16 cellular contexts compared by ENCODE assay signal in genomic region chrX:109740076-109740809, GRCh38. TPM values are rescaled to one million over a fixed set of nuclear protein-coding genes. Genes with fewer than 3 reads are reported as not detected.
DNase-seq lines count a peak whose midpoint lies in the region; ATAC-seq and TF ChIP-seq lines count a peak whose summit lies in the region.
"Had no signal": no experiment of that assay in that cellular context is flagged by ENCODE, and none has a peak within 500 bp of the region (broad histone marks: within the 10 kb centered on the region; RNA-seq: fewer than 3 reads in every experiment).

No MANE protein-coding gene starts in this region.

- peak in 1 of 2 experiments; percentile 75 for DNase-seq in HL-60 (ENCODE audit: low read depth in 1 of 2, low spot score in 1 of 2)
- peak; percentile 55 for DNase-seq in SKM-1 treated with dmso at 0.1 percent for 144 hours (lab: John Stamatoyannopoulos, UW; ENCODE audit: unreplicated experiment)
- peak; percentile 91 for DNase-seq in fibroblast of villous mesenchyme (ENCODE audit: low read depth)
- DNase-seq in gastrocnemius medialis = peak; percentile 7 to 56
- no peak for DNase-seq in SW 1271 (lab: John Stamatoyannopoulos, UW)
- no peak for DNase-seq in activated CD4-positive, CD25-positive, alpha-beta regulatory T cell (lab: John Stamatoyannopoulos, UW)
- no peak for DNase-seq in SW480 (ENCODE audit: low spot score)
- DNase-seq: activated CD4-positive, alpha-beta T cell treated with anti-CD3 and anti-CD28 coated beads, Interleukin-2, amount 10 ng/mL, durations not matched to agents 7 days and 5 days; CD8-positive, alpha-beta memory T cell; NCI-H1048; NCI-H524; substantia nigra had no signal

- H3K27me3 ChIP-seq in HL-60 (ENCODE audit: insufficient read depth, poor library complexity, severe bottlenecking) (no peaks in the 10 kb centered on the region), gastrocnemius medialis (no peaks in the 10 kb centered on the region)

- in situ Hi-C loops in gastrocnemius medialis (cut with MboI; ENCODE audit: low sequenced_read_pairs in 4 of 4) = no loop called here

- no peak overlapping the region for H3K4me3 ChIP-seq in HL-60 (replicated peaks; ENCODE audit: insufficient read depth, low read length)
- no peak overlapping the region for H3K4me3 ChIP-seq in fibroblast of villous mesenchyme (ENCODE audit: low read depth, low read length)
- H3K4me3 ChIP-seq in gastrocnemius medialis = no peak overlapping the region
- H3K4me3 ChIP-seq: breast epithelium, GM23338 had no signal

- H3K27ac ChIP-seq in HL-60 (replicated peaks) (peak overlapping the region; percentile 24), gastrocnemius medialis (peak overlapping the region in 3 of 4 donors; percentile 65 to 70 (median 67))

- intact Hi-C loops in gastrocnemius medialis (cut with DNase I; ENCODE audit: low total_unique reads) = no loop called here

- ATAC-seq in gastrocnemius medialis (peak; percentile 87 to 91), GM19035 (IDR thresholded peaks at IDR 0.05; ENCODE audit: unreplicated experiment) (no peak)
- ATAC-seq: GM23338, SK-N-SH treated with all-trans-retinoic acid at 6 μM for 48 hours had no signal

- H3K36me3 ChIP-seq in gastrocnemius medialis = no peaks in the 10 kb centered on the region
- H3K36me3 ChIP-seq: breast epithelium had no signal

- no peak for TF ChIP-seq POLR2A in gastrocnemius medialis (IDR thresholded peaks at IDR 0.05)

- no peaks in the 10 kb centered on the region for H3K9me3 ChIP-seq in gastrocnemius medialis
- H3K9me3 ChIP-seq: breast epithelium had no signal

- TF ChIP-seq CTCF in HL-60 (IDR thresholded peaks at IDR 0.05; ENCODE audit: insufficient read depth, low read length) (no peak), fibroblast of villous mesenchyme (IDR thresholded peaks at IDR 0.05; ENCODE audit: insufficient read depth, low read depth, low read length) (no peak), gastrocnemius medialis (IDR thresholded peaks at IDR 0.05 in 4 of 5, conservative IDR thresholded peaks at IDR 0.05 in 1 of 5) (no peak)

- no peaks in the 10 kb centered on the region for H3K4me1 ChIP-seq in gastrocnemius medialis
- H3K4me1 ChIP-seq: breast epithelium had no signal

RNA-seq across cellular contexts. Expression of gene ACSL4, which starts 7.2 kb away (rescaled TPM):
- 146 and 171 TPM in 2 replicates for total RNA-seq in fibroblast of villous mesenchyme
- 100 to 1,000 TPM in 3 of 4 donors, 10 to 100 TPM in 1; 18.7 to 259 (median 132) TPM for total RNA-seq in gastrocnemius medialis

Comparison
In these comparisons a context has a peak if more than half of its experiments do, and no peak if none do; other contexts are left out.
1. DNase-seq: peak in SKM-1 treated with dmso at 0.1 percent for 144 hours (single experiment), fibroblast of villous mesenchyme (single experiment) and gastrocnemius medialis (2 of 2); none in SW 1271 (0 of 2), activated CD4-positive, CD25-positive, alpha-beta regulatory T cell (0 of 4) and SW480 (single experiment).